ENCODE assay signal across 10 cellular contexts in the genomic region with DNA sequence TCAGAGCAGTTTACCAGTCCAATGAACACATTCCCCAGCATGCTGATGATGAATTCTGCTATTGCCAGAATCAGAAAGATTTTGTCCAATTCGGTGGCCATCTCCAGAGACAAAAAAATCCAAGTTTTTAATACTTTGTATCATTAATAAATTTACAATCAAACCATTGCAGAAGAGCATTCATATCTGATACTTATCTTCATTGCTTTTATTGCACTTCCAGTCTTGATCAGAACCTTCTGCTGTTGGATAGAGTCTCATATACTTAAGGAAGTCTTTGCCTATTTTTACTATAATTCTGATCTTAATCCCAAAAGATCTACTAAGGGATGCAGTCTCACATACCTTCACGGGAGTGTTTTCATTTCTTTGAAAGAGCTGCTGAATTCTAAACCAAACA. TPM values are rescaled to one million over a fixed set of nuclear protein-coding genes. Genes with fewer than 3 reads are reported as not detected.
"Had no signal": no experiment of that assay in that cellular context is flagged by ENCODE, and none has a peak within 500 bp of the region (broad histone marks: within the 10 kb centered on the region; RNA-seq: fewer than 3 reads in every experiment).

A gene with protein sequence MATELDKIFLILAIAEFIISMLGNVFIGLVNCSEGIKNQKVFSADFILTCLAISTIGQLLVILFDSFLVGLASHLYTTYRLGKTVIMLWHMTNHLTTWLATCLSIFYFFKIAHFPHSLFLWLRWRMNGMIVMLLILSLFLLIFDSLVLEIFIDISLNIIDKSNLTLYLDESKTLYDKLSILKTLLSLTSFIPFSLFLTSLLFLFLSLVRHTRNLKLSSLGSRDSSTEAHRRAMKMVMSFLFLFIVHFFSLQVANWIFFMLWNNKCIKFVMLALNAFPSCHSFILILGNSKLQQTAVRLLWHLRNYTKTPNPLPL (minus strand): TSS at position 101 of the 400 bp plus-strand sequence. CDS start 0 bp downstream, at position 101.

- H2AFZ ChIP-seq: GM23248 had no signal

- H3K27ac ChIP-seq: GM23248 had no signal

- ATAC-seq: HCT116 had no signal

- H3K27ac Mint-ChIP-seq: HFFc6 had no signal

- H3K4me3 ChIP-seq: GM23248, HAP-1 had no signal

- H3K9me3 ChIP-seq: HAP-1 had no signal

- H3K4me1 ChIP-seq: HAP-1 had no signal

- H3K4me3 Mint-ChIP-seq: H9, HFFc6 had no signal

- DNase-seq: GM23248, GOT3, H7, H9, HCEC 1CT, HFFc6 had no signal

- H3K36me3 ChIP-seq: HAP-1 had no signal

- H3K9me3 Mint-ChIP-seq: H9, HFFc6 had no signal

- H3K9ac ChIP-seq: GM23248 had no signal

RNA-seq across cellular contexts. Expression of the gene that starts here (rescaled TPM):
- total RNA-seq: GM23248, H1, H4, H7, H9, HFFc6 had no signal
- polyA plus RNA-seq: GM23248, H1 had no signal
